Comparison of ENCODE assay signal across 21 cellular contexts in genomic region chr2:42801388-42801787, GRCh38. TPM values are rescaled to one million over a fixed set of nuclear protein-coding genes. Genes with fewer than 3 reads are reported as not detected.
DNase-seq lines count a peak whose midpoint lies in the region; ATAC-seq, FAIRE-seq and TF ChIP-seq lines count a peak whose summit lies in the region.
"Had no signal": no experiment of that assay in that cellular context is flagged by ENCODE, and none has a peak within 500 bp of the region (broad histone marks: within the 10 kb centered on the region; RNA-seq: fewer than 3 reads in every experiment).

No MANE protein-coding gene starts in this region.

- intact Hi-C loops in ascending aorta (cut with DNase I): no loop called here

- H3K36me3 ChIP-seq in ascending aorta: no peaks in the 10 kb centered on the region
- H3K36me3 ChIP-seq in keratinocyte (ENCODE audit: control insufficient read depth in 2 of 2, extremely low read depth in 1 of 2, insufficient read depth in 2 of 2, low read length in 2 of 2): no peaks in the 10 kb centered on the region
- H3K36me3 ChIP-seq in subcutaneous abdominal adipose tissue (ENCODE audit: control insufficient read depth in 5 of 5, insufficient read depth in 5 of 5, low read length in 5 of 5): no peaks in the 10 kb centered on the region
- H3K36me3 ChIP-seq: gastroesophageal sphincter had no signal

- no peaks in the 10 kb centered on the region for H3K9me3 Mint-ChIP-seq in IgD-negative memory B cell
- H3K9me3 Mint-ChIP-seq: activated naive CD4-positive, alpha-beta T cell treated with anti-CD3 and anti-CD28 coated beads for 36 hours had no signal

- H3K79me2 ChIP-seq in keratinocyte (ENCODE audit: control insufficient read depth, insufficient read depth, low read length): no peaks in the 10 kb centered on the region

- dilution Hi-C loops in keratinocyte (cut with MboI; ENCODE audit: extremely low pct_ligation_motif_present, low sequenced_read_pairs): no loop called here

- H3K27me3 ChIP-seq in ascending aorta: no peaks in the 10 kb centered on the region
- no peaks in the 10 kb centered on the region for H3K27me3 ChIP-seq in keratinocyte (ENCODE audit: control insufficient read depth, extremely low read depth, insufficient read depth, low read length)
- H3K27me3 ChIP-seq in subcutaneous abdominal adipose tissue (ENCODE audit: control insufficient read depth in 5 of 5, insufficient read depth in 4 of 5, low read length in 5 of 5): no peaks in the 10 kb centered on the region
- H3K27me3 ChIP-seq: gastroesophageal sphincter had no signal

- no peaks in the 10 kb centered on the region for H4K20me1 ChIP-seq in keratinocyte (ENCODE audit: control insufficient read depth, extremely low read depth, insufficient read depth, low read length)

- peak overlapping the region; percentile 16 for H2AFZ ChIP-seq in keratinocyte (ENCODE audit: control insufficient read depth, low read length)

- H3K9ac ChIP-seq in keratinocyte (ENCODE audit: control insufficient read depth, extremely low read depth, insufficient read depth, low read length): no peak overlapping the region
- H3K9ac ChIP-seq in subcutaneous abdominal adipose tissue (ENCODE audit: low read length in 5 of 5): no peak overlapping the region

- H3K27ac ChIP-seq in ascending aorta (peak overlapping the region; percentile 6 to 31), keratinocyte (ENCODE audit: control insufficient read depth, insufficient read depth, low read length) (no peak overlapping the region), subcutaneous abdominal adipose tissue (ENCODE audit: low read depth, low read length) (peak overlapping the region; percentile 48)

- no peak for TF ChIP-seq CTCF in ascending aorta (IDR thresholded peaks at IDR 0.05)
- no peak for TF ChIP-seq CTCF in keratinocyte (optimal IDR thresholded peaks at IDR 0.05 in 1 of 3, IDR thresholded peaks at IDR 0.05 in 1 of 3, conservative IDR thresholded peaks at IDR 0.05 in 1 of 3; ENCODE audit: extremely low read depth in 1 of 3, insufficient read depth in 2 of 3, low read length in 3 of 3)

- H3K9me1 ChIP-seq in keratinocyte (ENCODE audit: control insufficient read depth, extremely low read depth, insufficient read depth, low read length): no peaks in the 10 kb centered on the region

- ATAC-seq in GM21381 (IDR thresholded peaks at IDR 0.05; ENCODE audit: unreplicated experiment): no peak
- ATAC-seq: gastroesophageal sphincter, T-helper 17 cell had no signal

- H3K4me3 ChIP-seq in ascending aorta (no peak overlapping the region), keratinocyte (ENCODE audit: control insufficient read depth in 2 of 3, extremely low read depth in 1 of 3, insufficient read depth in 2 of 3, low read depth in 1 of 3, low read length in 3 of 3) (no peak overlapping the region), subcutaneous abdominal adipose tissue (ENCODE audit: low read depth in 1 of 5, low read length in 5 of 5) (peak overlapping the region in 1 of 5 donors; percentile 19)
- H3K4me3 ChIP-seq: gastroesophageal sphincter had no signal

- DNase-seq in ascending aorta (ENCODE audit: low spot score in 2 of 2): no peak
- no peak for DNase-seq in keratinocyte (ENCODE audit: low read depth, low spot score)
- no peak for DNase-seq in NCI-H2107 treated with DMSO at 0.1 percent for 48 hours (lab: John Stamatoyannopoulos, UW; ENCODE audit: unreplicated experiment)
- DNase-seq in occipital lobe (lab: John Stamatoyannopoulos, UW): no peak
- DNase-seq: activated CD4-positive, alpha-beta T cell treated with anti-CD3 and anti-CD28 coated beads, Interleukin-2, amount 50 U/mL, for 48 hours; activated naive CD4-positive, alpha-beta T cell treated with anti-CD3 and anti-CD28 coated beads for 36 hours; AML-193; DMS79 treated with DMSO at 0.1 percent for 48 hours; Kasumi-1; left cardiac atrium; NCI-H2107; NCI-H526 treated with DMSO at 0.1 percent for 48 hours; retina; SHP77 treated with DMSO at 0.1 percent for 48 hours; T-helper 17 cell had no signal

- H3K4me2 ChIP-seq in keratinocyte (ENCODE audit: control insufficient read depth, extremely low read depth, insufficient read depth, low read depth, low read length): no peak overlapping the region

- H3K36me3 Mint-ChIP-seq in IgD-negative memory B cell: no peaks in the 10 kb centered on the region

- peak; percentile 5 for FAIRE-seq in keratinocyte (lab: Jason Lieb, UNC)
- FAIRE-seq: astrocyte had no signal

- no peaks in the 10 kb centered on the region for H3K9me3 ChIP-seq in ascending aorta
- no peaks in the 10 kb centered on the region for H3K9me3 ChIP-seq in keratinocyte (ENCODE audit: control insufficient read depth, low read depth, low read length)
- H3K9me3 ChIP-seq in subcutaneous abdominal adipose tissue (ENCODE audit: control insufficient read depth in 5 of 5, low read length in 5 of 5): no peaks in the 10 kb centered on the region
- H3K9me3 ChIP-seq: gastroesophageal sphincter had no signal

- H3K4me3 Mint-ChIP-seq in IgD-negative memory B cell: peak overlapping the region in 1 of 4 donors; percentile 42
- H3K4me3 Mint-ChIP-seq: activated naive CD4-positive, alpha-beta T cell treated with anti-CD3 and anti-CD28 coated beads for 36 hours; mesothelial cell of epicardium; T-helper 17 cell had no signal

- peak overlapping the region in 2 of 3 donors; percentile 3 to 86 for H3K27ac Mint-ChIP-seq in IgD-negative memory B cell
- H3K27ac Mint-ChIP-seq: activated naive CD4-positive, alpha-beta T cell treated with anti-CD3 and anti-CD28 coated beads for 36 hours; mesothelial cell of epicardium; T-helper 17 cell had no signal

- H3K27me3 Mint-ChIP-seq in IgD-negative memory B cell: no peaks in the 10 kb centered on the region

- H3K4me1 Mint-ChIP-seq in IgD-negative memory B cell: peaks cover 7 to 12% (median 8%) of the 10 kb centered on the region in 3 donors
- H3K4me1 Mint-ChIP-seq: T-helper 17 cell had no signal

- H3K4me1 ChIP-seq in ascending aorta: peaks cover 0 to 10% of the 10 kb centered on the region in 2 donors
- peaks cover 4% of the 10 kb centered on the region for H3K4me1 ChIP-seq in keratinocyte (ENCODE audit: control insufficient read depth, extremely low read depth, insufficient read depth, low read length)
- peaks cover 0 to 19% (median 11%) of the 10 kb centered on the region in 5 donors for H3K4me1 ChIP-seq in subcutaneous abdominal adipose tissue (ENCODE audit: control insufficient read depth in 5 of 5, insufficient read depth in 5 of 5, low read length in 5 of 5)

RNA-seq across cellular contexts. Expression of gene HAAO, which starts 9.0 kb away (rescaled TPM):
- polyA plus RNA-seq in IgD-negative memory B cell (5.7 TPM), keratinocyte (0.05 to 0.08 TPM in 2 of 3 replicates, not detected in the other)
- total RNA-seq in ascending aorta (7.2 TPM), occipital lobe (0.62 TPM)
- not detected for polyA plus RNA-seq in keratinocyte (2011; ENCODE audit: low read depth)
- not detected in 2 replicates for polyA plus RNA-seq in keratinocyte (2011; cell fraction: cytosol; rRNA removed)
- polyA plus RNA-seq in keratinocyte (2011; cell fraction: nucleus; rRNA removed): not detected in 2 replicates
- polyA plus RNA-seq in keratinocyte (2012; ENCODE audit: low replicate concordance): not detected in 2 replicates
- polyA minus RNA-seq in keratinocyte: 0.62 TPM in 1 of 3 replicates, not detected in the others
- not detected for polyA minus RNA-seq in keratinocyte (2011; cell fraction: cytosol; rRNA and poly(A)+ RNA removed)
- not detected in 2 replicates for polyA minus RNA-seq in keratinocyte (2011; cell fraction: nucleus; rRNA and poly(A)+ RNA removed)

RNA-seq across cellular contexts. Expression of gene OXER1, which starts 37.5 kb away (rescaled TPM):
- 0.63 TPM for polyA plus RNA-seq in IgD-negative memory B cell
- 0.32 TPM for total RNA-seq in ascending aorta
- polyA plus RNA-seq in keratinocyte: not detected in 3 replicates
- not detected for polyA plus RNA-seq in keratinocyte (2011; ENCODE audit: low read depth)
- not detected in 2 replicates for polyA plus RNA-seq in keratinocyte (2011; cell fraction: cytosol; rRNA removed)
- not detected in 2 replicates for polyA plus RNA-seq in keratinocyte (2011; cell fraction: nucleus; rRNA removed)
- polyA plus RNA-seq in keratinocyte (2012; ENCODE audit: low replicate concordance): 0.08 TPM in 1 of 2 replicates, not detected in the other
- not detected in 3 replicates for polyA minus RNA-seq in keratinocyte
- polyA minus RNA-seq in keratinocyte (2011; cell fraction: cytosol; rRNA and poly(A)+ RNA removed): not detected
- polyA minus RNA-seq in keratinocyte (2011; cell fraction: nucleus; rRNA and poly(A)+ RNA removed): not detected in 2 replicates
- total RNA-seq in occipital lobe: not detected
